25 cellular contexts compared by ENCODE assay signal in the genomic region with DNA sequence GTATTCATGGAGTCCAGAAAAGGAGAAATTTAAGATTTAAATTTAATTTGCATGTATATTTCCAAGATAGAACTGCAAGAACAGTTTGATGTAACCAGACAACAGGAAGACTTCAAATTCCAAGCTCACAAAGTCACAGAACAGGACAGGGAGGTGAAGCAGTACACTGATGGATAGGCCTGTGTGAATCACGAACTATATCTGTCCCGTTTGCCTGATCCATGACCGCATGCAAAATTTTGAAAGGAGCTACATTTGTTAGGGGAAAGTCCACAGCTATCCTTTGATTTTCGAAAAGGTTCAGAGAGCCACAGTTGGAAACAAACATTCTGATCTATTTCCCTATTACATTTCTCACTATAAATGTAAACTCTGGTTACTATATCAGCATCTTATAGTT.
"Had no signal": no experiment of that assay in that cellular context is flagged by ENCODE, and none has a peak within 500 bp of the region (broad histone marks: within the 10 kb centered on the region; RNA-seq: fewer than 3 reads in every experiment).

No MANE protein-coding gene starts in this region.

- H3K27ac ChIP-seq: coronary artery, esophagus muscularis mucosa, foreskin keratinocyte, heart right ventricle, left ventricle myocardium inferior, lower lobe of right lung, neural progenitor cell, parathyroid adenoma, right atrium auricular region, sigmoid colon, skin epidermis, spleen, suprapubic skin, transverse colon, upper lobe of right lung, uterus had no signal

- H3K4me3 ChIP-seq: coronary artery, esophagus muscularis mucosa, heart right ventricle, left ventricle myocardium inferior, lower lobe of right lung, neural progenitor cell, right atrium auricular region, sigmoid colon, skin epidermis, spleen, suprapubic skin, transverse colon, upper lobe of right lung, uterus had no signal

- ATAC-seq: foreskin keratinocyte; lower lobe of right lung; naive thymus-derived CD4-positive, alpha-beta T cell; stimulated activated naive B cell treated with anti-CD40 and anti-IgM and Interleukin-4, amounts not matched to agents 10 μg/mL and 1 μg/mL and 100 μg/mL, for 72 hours; upper lobe of right lung had no signal

- DNase-seq: dermis blood vessel endothelial cell; effector memory CD4-positive, alpha-beta T cell; foreskin keratinocyte; glutamatergic neuron; heart right ventricle; hippocampal formation; immature natural killer cell; left ventricle myocardium inferior; lower lobe of right lung; naive thymus-derived CD4-positive, alpha-beta T cell; sigmoid colon; spleen; stimulated activated naive B cell treated with anti-CD40 and anti-IgM and Interleukin-4, amounts not matched to agents 10 μg/mL and 1 μg/mL and 100 μg/mL, for 72 hours; transverse colon; upper lobe of right lung; uterus had no signal

- H3K27me3 ChIP-seq: esophagus muscularis mucosa, foreskin keratinocyte, heart right ventricle, neural progenitor cell, right atrium auricular region, sigmoid colon, spleen, suprapubic skin, transverse colon, upper lobe of right lung, uterus had no signal

- H3K9me3 ChIP-seq: esophagus muscularis mucosa, heart right ventricle, left ventricle myocardium inferior, lower lobe of right lung, right atrium auricular region, sigmoid colon, spleen, suprapubic skin, transverse colon, upper lobe of right lung, uterus had no signal

- H3K4me2 ChIP-seq: neural progenitor cell had no signal

- H3K36me3 ChIP-seq: neural progenitor cell, right atrium auricular region, uterus had no signal

- H2AFZ ChIP-seq: neural progenitor cell, parathyroid adenoma had no signal

- H3K9ac ChIP-seq: parathyroid adenoma had no signal

- FAIRE-seq: endothelial cell of umbilical vein, keratinocyte had no signal

- H3K4me1 ChIP-seq: esophagus muscularis mucosa, lower lobe of right lung, neural progenitor cell, parathyroid adenoma, sigmoid colon, suprapubic skin, upper lobe of right lung, uterus had no signal
